8 cellular contexts compared by ENCODE assay signal in the genomic region with DNA sequence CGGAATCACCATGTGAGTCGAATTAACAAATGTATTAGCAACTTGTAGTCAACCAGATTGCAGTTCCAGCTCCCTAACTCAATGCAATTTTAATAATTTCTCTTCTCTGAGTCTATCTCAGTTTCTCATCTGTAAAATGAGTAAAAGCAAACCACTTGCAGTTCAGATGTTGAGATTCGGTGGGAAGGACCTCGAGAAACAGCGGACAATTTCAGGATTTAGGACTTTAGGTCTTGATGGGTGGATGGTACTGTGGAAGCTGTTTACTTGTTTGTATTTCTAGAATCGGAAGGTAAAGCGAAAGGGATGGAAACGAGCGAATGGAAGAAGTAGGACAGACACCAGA. TPM values are rescaled to one million over a fixed set of nuclear protein-coding genes. Genes with fewer than 3 reads are reported as not detected.
DNase-seq lines count a peak whose midpoint lies in the region; ATAC-seq, FAIRE-seq and TF ChIP-seq lines count a peak whose summit lies in the region.

No MANE protein-coding gene starts in this region.

- H3K79me1 ChIP-seq in mesendoderm (ENCODE audit: low read length): no peaks in the 10 kb centered on the region

- no peak overlapping the region for H4K5ac ChIP-seq in mesendoderm (ENCODE audit: low read length)

- WGBS in adrenal gland, 4 donors: 4 to 10% (median 5%) methylated on average over 9 of the region's 9 CpGs
- WGBS in mesendoderm (ENCODE audit: extremely low coverage, insufficient coverage, low lambda C conversion rate): no CpG with 5 or more reads among the region's 9 CpGs

- H3K9ac ChIP-seq in mesendoderm (ENCODE audit: low read length): peak overlapping the region; percentile 67

- ATAC-seq in GM19023 (IDR thresholded peaks at IDR 0.05; ENCODE audit: unreplicated experiment) (peak; percentile 1), HG03045 (IDR thresholded peaks at IDR 0.05; ENCODE audit: unreplicated experiment) (peak; percentile 1)

- no peak overlapping the region for H2BK120ac ChIP-seq in mesendoderm (ENCODE audit: low read depth, low read length)

- no peak for TF ChIP-seq POLR2A in adrenal gland (IDR thresholded peaks at IDR 0.05)
- no peak for TF ChIP-seq POLR2A in H54 (IDR thresholded peaks at IDR 0.05; ENCODE audit: low read depth, low read length)

- peak overlapping the region; percentile 81 for H4K8ac ChIP-seq in mesendoderm (ENCODE audit: low read depth, low read length)

- H3K18ac ChIP-seq in mesendoderm (ENCODE audit: low read length): no peak overlapping the region

- H3K4me3 ChIP-seq in adrenal gland (peak overlapping the region in 3 of 4 donors; percentile 39 to 81 (median 72)), mesendoderm (ENCODE audit: low read length) (no peak overlapping the region)

- H3K4me1 ChIP-seq in adrenal gland (replicated peaks in 1 of 2) (peaks cover 23 to 48% of the 10 kb centered on the region in 2 donors), mesendoderm (ENCODE audit: control insufficient read depth, low read depth, low read length) (peaks cover 2% of the 10 kb centered on the region)

- H3K36me3 ChIP-seq in adrenal gland (replicated peaks in 1 of 2) (no peaks in the 10 kb centered on the region), mesendoderm (ENCODE audit: control insufficient read depth, insufficient read depth, low read length) (no peaks in the 10 kb centered on the region)

- no peak overlapping the region for H3K4ac ChIP-seq in mesendoderm (ENCODE audit: low read depth, low read length)

- no peak overlapping the region for H3K23ac ChIP-seq in mesendoderm (ENCODE audit: low read length)

- H3K56ac ChIP-seq in mesendoderm (ENCODE audit: low read length): peak overlapping the region; percentile 89

- TF ChIP-seq CTCF in adrenal gland (IDR thresholded peaks at IDR 0.05): no peak

- H3K4me2 ChIP-seq in mesendoderm (ENCODE audit: low read length): peak overlapping the region; percentile 90

- H3K27me3 ChIP-seq in adrenal gland (no peaks in the 10 kb centered on the region), mesendoderm (ENCODE audit: insufficient read depth, low read length, poor library complexity) (no peaks in the 10 kb centered on the region)

- no peak for FAIRE-seq in H54 (lab: Jason Lieb, UNC)

- H3K79me2 ChIP-seq in mesendoderm (ENCODE audit: control insufficient read depth, insufficient read depth, low read length): no peaks in the 10 kb centered on the region

- H2BK15ac ChIP-seq in mesendoderm (replicated peaks; ENCODE audit: low read depth): no peak overlapping the region

- no peak overlapping the region for H2AK5ac ChIP-seq in mesendoderm (ENCODE audit: low read length)

- H3K9me3 ChIP-seq in adrenal gland (replicated peaks in 1 of 3): no peaks in the 10 kb centered on the region

- H2BK5ac ChIP-seq in mesendoderm (ENCODE audit: low read length): no peak overlapping the region

- intact Hi-C loops in adrenal gland (cut with DNase I): no loop called here

- H3K27ac ChIP-seq in adrenal gland (peak overlapping the region; percentile 72 to 94 (median 85)), mesendoderm (ENCODE audit: low read depth, low read length) (no peak overlapping the region)

- DNase-seq in adrenal gland (no peak), mesendoderm (no peak), H54 (ENCODE audit: insufficient read length, low spot score) (no peak), Kasumi-1 (lab: John Stamatoyannopoulos, UW) (no peak), NCI-H1092 treated with DMSO at 0.1 percent for 48 hours (lab: John Stamatoyannopoulos, UW) (no peak), NCI-H1694 (lab: John Stamatoyannopoulos, UW) (no peak)

RNA-seq across cellular contexts. Expression of gene TTC8, which starts 0.5 kb away (rescaled TPM):
- total RNA-seq in adrenal gland: 100 to 1,000 TPM in 1 of 8 donors, 10 to 100 TPM in 7; 40.4 to 184 (median 71.1) TPM
- polyA plus RNA-seq in adrenal gland: 10 to 100 TPM; 53.5 to 68.5 (median 62.3) TPM
- 9.9 TPM for polyA plus RNA-seq in mesendoderm (2013, experiment 1 of 2)
- polyA plus RNA-seq in mesendoderm (2013, experiment 2 of 2): 8.9 TPM

RNA-seq across cellular contexts. Expression of gene EML5, which starts 31.2 kb away (rescaled TPM):
- total RNA-seq in adrenal gland: 10 to 100 TPM in 2 of 8 donors, 1 to 10 TPM in 6; 2.0 to 17.3 (median 7.4) TPM
- 1 to 10 TPM; 1.8 to 6.0 (median 5.6) TPM for polyA plus RNA-seq in adrenal gland
- 0.32 TPM for polyA plus RNA-seq in mesendoderm (2013, experiment 1 of 2)
- 0.35 TPM for polyA plus RNA-seq in mesendoderm (2013, experiment 2 of 2)
